8 cellular contexts compared by ENCODE assay signal in the genomic region with DNA sequence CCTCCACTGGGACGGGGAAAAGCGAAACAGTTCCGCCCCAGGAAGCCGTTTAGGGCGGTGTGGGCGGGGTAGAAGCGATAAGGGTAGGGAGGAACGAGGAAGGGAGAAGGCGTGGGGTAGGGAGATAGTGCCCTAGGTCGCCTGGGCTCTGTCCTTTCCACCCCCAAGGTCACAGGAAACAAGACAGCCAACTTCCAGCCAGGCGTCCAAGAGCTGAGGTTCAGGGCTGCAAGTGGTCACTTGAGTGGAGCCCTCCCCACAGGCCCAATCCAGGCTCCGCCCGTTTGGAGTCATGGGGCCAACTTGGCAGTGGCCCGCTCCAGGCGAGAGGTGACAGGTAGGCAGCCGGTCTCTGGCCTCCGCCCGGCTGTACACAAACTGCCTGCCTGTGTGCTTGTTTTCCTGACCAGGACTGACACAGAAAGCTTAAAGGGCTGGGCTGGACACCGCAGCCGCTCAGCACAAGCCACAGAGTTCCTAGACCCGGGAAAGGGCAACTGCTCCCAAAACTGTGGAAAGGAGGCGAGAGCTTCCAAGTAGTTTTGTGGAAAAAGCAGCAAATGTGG. TPM values are rescaled to one million over a fixed set of nuclear protein-coding genes. Genes with fewer than 3 reads are reported as not detected.
DNase-seq lines count a peak whose midpoint lies in the region; ATAC-seq, FAIRE-seq and TF ChIP-seq lines count a peak whose summit lies in the region.

A gene with protein sequence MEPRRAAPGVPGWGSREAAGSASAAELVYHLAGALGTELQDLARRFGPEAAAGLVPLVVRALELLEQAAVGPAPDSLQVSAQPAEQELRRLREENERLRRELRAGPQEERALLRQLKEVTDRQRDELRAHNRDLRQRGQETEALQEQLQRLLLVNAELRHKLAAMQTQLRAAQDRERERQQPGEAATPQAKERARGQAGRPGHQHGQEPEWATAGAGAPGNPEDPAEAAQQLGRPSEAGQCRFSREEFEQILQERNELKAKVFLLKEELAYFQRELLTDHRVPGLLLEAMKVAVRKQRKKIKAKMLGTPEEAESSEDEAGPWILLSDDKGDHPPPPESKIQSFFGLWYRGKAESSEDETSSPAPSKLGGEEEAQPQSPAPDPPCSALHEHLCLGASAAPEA (minus strand): TSS at position 23 of the 566 bp plus-strand sequence. CDS start 62 bp downstream, outside the sequence.

- TF ChIP-seq EP300 in A549 (IDR thresholded peaks at IDR 0.05), result no peak

- ATAC-seq in A549, result peak; percentile 45 to 59
- ATAC-seq in GM19023 (IDR thresholded peaks at IDR 0.05; ENCODE audit: unreplicated experiment), result peak; percentile 2

- peak within 1 kb of the TSS; percentile 54 for H3K4me3 ChIP-seq in A549
- H3K4me3 ChIP-seq in skin epidermis, result peak within 1 kb of the TSS; percentile 61 to 79 (median 72)

- TF ChIP-seq RAD21 in A549 (conservative IDR thresholded peaks at IDR 0.05 in 1 of 2, IDR thresholded peaks at IDR 0.05 in 1 of 2), result no peak

- FAIRE-seq in A549 (lab: Jason Lieb, UNC), result no peak

- in situ Hi-C loops in T47D (cut with HindIII; ENCODE audit: low pct_unique_long_range_greater_than_20kb, low sequenced_read_pairs), result no loop called here

- H3K9me3 ChIP-seq in A549, result no peaks in the 10 kb centered on the region

- no peak for TF ChIP-seq POLR2A in A549 (IDR thresholded peaks at IDR 0.05; ENCODE audit: low read length)

- H3K27ac ChIP-seq in A549, result peak within 1 kb of the TSS; percentile 85 to 89
- H3K27ac ChIP-seq in skin epidermis, result peak within 1 kb of the TSS; percentile 81 to 97 (median 92)

- DNase-seq in A549 (ENCODE audit: low read depth in 1 of 2, low spot score in 1 of 2) (peak; percentile 62 to 74), NOMO-1 treated with DMSO at 0.1 percent for 48 hours (lab: John Stamatoyannopoulos, UW; ENCODE audit: unreplicated experiment) (peak; percentile 52), T47D (ENCODE audit: low read depth in 1 of 2, low spot score in 1 of 2) (peak; percentile 59 to 88), iPS-NIHi7 (ENCODE audit: extremely low spot score) (peak; percentile 71), NCI-H1092 treated with DMSO at 0.1 percent for 48 hours (lab: John Stamatoyannopoulos, UW) (no peak), GF-D8 (lab: John Stamatoyannopoulos, UW) (no peak)

- H3K4me2 ChIP-seq in A549, result peak within 1 kb of the TSS; percentile 97

- H3K4me1 ChIP-seq in A549, result peaks cover 23% of the 10 kb centered on the region

- CTCF ChIA-PET in A549 (lab: Yijun Ruan, JAX), result interaction anchor here (0.6 to 11.7 kb wide), 31 partner anchors 8 to 391 kb away, joined by 3 to 204 read pairs (median 12); a partner anchor contains a TSS

- POLR2A ChIA-PET in A549 (lab: Yijun Ruan, JAX), result interaction anchor here (0.6 to 3.4 kb wide), 15 partner anchors 9 to 134 kb away, joined by 3 to 43 read pairs (median 9); no protein-coding TSS in a partner anchor

- 31% methylated on average over 18 of the region's 22 CpGs for WGBS in A549 (ENCODE audit: missing lambda C conversion rate)

- no peak for TF ChIP-seq CTCF in A549 (IDR thresholded peaks at IDR 0.05)

TF ChIP-seq in A549, 52 proteins besides CTCF, POLR2A, EP300 and RAD21 (continues in another document):
- no peak for TF ChIP-seq CBX2 (IDR thresholded peaks at IDR 0.05; ENCODE audit: borderline replicate concordance, low read depth)
- TF ChIP-seq HEYL (CRISPR knock-in tag; IDR thresholded peaks at IDR 0.05), result no peak
- TF ChIP-seq, protein P1, sequence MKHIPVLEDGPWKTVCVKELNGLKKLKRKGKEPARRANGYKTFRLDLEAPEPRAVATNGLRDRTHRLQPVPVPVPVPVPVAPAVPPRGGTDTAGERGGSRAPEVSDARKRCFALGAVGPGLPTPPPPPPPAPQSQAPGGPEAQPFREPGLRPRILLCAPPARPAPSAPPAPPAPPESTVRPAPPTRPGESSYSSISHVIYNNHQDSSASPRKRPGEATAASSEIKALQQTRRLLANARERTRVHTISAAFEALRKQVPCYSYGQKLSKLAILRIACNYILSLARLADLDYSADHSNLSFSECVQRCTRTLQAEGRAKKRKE (CRISPR knock-in tag; IDR thresholded peaks at IDR 0.05; ENCODE audit: low read depth), result no peak
- TF ChIP-seq, protein P2, sequence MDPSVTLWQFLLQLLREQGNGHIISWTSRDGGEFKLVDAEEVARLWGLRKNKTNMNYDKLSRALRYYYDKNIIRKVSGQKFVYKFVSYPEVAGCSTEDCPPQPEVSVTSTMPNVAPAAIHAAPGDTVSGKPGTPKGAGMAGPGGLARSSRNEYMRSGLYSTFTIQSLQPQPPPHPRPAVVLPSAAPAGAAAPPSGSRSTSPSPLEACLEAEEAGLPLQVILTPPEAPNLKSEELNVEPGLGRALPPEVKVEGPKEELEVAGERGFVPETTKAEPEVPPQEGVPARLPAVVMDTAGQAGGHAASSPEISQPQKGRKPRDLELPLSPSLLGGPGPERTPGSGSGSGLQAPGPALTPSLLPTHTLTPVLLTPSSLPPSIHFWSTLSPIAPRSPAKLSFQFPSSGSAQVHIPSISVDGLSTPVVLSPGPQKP (IDR thresholded peaks at IDR 0.05; ENCODE audit: low read depth, low read length), result no peak
- no peak for TF ChIP-seq TP53 (CRISPR knock-in tag; IDR thresholded peaks at IDR 0.05)
- TF ChIP-seq, protein P3, sequence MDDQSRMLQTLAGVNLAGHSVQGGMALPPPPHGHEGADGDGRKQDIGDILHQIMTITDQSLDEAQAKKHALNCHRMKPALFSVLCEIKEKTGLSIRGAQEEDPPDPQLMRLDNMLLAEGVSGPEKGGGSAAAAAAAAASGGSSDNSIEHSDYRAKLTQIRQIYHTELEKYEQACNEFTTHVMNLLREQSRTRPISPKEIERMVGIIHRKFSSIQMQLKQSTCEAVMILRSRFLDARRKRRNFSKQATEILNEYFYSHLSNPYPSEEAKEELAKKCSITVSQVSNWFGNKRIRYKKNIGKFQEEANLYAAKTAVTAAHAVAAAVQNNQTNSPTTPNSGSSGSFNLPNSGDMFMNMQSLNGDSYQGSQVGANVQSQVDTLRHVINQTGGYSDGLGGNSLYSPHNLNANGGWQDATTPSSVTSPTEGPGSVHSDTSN (IDR thresholded peaks at IDR 0.05), result 0 out of 2 replicates have a peak, but pooled peaks have one; percentile 20
- TF ChIP-seq CHD2 (IDR thresholded peaks at IDR 0.05; ENCODE audit: low read length, partially characterized antibody), result no peak
- no peak for TF ChIP-seq SMC3 (IDR thresholded peaks at IDR 0.05)
- TF ChIP-seq ZC3H11A (IDR thresholded peaks at IDR 0.05), result no peak
- TF ChIP-seq EHF (CRISPR knock-in tag; IDR thresholded peaks at IDR 0.05), result no peak
- TF ChIP-seq ESRRA (IDR thresholded peaks at IDR 0.05; ENCODE audit: borderline replicate concordance, low read length), result peak; percentile 60; the same call in 1 of the 2 replicates
- no peak for TF ChIP-seq HOXB5 (CRISPR knock-in tag; IDR thresholded peaks at IDR 0.05)
- TF ChIP-seq, protein P4, sequence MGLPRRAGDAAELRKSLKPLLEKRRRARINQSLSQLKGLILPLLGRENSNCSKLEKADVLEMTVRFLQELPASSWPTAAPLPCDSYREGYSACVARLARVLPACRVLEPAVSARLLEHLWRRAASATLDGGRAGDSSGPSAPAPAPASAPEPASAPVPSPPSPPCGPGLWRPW (IDR thresholded peaks at IDR 0.05), result no peak
- no peak for TF ChIP-seq ZFP36 (IDR thresholded peaks at IDR 0.05; ENCODE audit: borderline replicate concordance, partially characterized antibody)
- TF ChIP-seq POLR2AphosphoS2 (conservative IDR thresholded peaks at IDR 0.05; ENCODE audit: low read length), result 0 out of 2 replicates have a peak, but pooled peaks have one; percentile 86
- no peak for TF ChIP-seq HDAC2 (IDR thresholded peaks at IDR 0.05)
- peak; percentile 71; the same call in 1 of the 2 replicates for TF ChIP-seq TFCP2L1 (CRISPR knock-in tag; IDR thresholded peaks at IDR 0.05)
- peak; percentile 43; the same call in 1 of the 2 replicates for TF ChIP-seq GATA3 (IDR thresholded peaks at IDR 0.05; ENCODE audit: borderline replicate concordance)
- TF ChIP-seq, protein P5, sequence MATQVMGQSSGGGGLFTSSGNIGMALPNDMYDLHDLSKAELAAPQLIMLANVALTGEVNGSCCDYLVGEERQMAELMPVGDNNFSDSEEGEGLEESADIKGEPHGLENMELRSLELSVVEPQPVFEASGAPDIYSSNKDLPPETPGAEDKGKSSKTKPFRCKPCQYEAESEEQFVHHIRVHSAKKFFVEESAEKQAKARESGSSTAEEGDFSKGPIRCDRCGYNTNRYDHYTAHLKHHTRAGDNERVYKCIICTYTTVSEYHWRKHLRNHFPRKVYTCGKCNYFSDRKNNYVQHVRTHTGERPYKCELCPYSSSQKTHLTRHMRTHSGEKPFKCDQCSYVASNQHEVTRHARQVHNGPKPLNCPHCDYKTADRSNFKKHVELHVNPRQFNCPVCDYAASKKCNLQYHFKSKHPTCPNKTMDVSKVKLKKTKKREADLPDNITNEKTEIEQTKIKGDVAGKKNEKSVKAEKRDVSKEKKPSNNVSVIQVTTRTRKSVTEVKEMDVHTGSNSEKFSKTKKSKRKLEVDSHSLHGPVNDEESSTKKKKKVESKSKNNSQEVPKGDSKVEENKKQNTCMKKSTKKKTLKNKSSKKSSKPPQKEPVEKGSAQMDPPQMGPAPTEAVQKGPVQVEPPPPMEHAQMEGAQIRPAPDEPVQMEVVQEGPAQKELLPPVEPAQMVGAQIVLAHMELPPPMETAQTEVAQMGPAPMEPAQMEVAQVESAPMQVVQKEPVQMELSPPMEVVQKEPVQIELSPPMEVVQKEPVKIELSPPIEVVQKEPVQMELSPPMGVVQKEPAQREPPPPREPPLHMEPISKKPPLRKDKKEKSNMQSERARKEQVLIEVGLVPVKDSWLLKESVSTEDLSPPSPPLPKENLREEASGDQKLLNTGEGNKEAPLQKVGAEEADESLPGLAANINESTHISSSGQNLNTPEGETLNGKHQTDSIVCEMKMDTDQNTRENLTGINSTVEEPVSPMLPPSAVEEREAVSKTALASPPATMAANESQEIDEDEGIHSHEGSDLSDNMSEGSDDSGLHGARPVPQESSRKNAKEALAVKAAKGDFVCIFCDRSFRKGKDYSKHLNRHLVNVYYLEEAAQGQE (IDR thresholded peaks at IDR 0.05), result no peak
- no peak for TF ChIP-seq FOSB (CRISPR knock-in tag; IDR thresholded peaks at IDR 0.05)
- TF ChIP-seq ZNF302 (CRISPR knock-in tag; IDR thresholded peaks at IDR 0.05), result no peak

RNA-seq across cellular contexts. Expression of the gene that starts here (rescaled TPM):
- 6.4 and 8.2 TPM in 2 replicates for polyA plus RNA-seq in A549 (2011; rRNA removed)
- polyA plus RNA-seq in A549 (2012; cell fraction: cytosol; rRNA removed), result 11.6 and 13.2 TPM in 2 replicates
- 8.9 and 11.0 TPM in 2 replicates for polyA plus RNA-seq in A549 (2012; cell fraction: nucleus; rRNA removed)
- 6.5 to 6.8 TPM (median 6.6 TPM) in 3 replicates for polyA plus RNA-seq in A549 (2017; fragmentation: RNase III; extraction: RNeasy Plus Mini Kit Qiagen cat#74134 plus additional on column Dnase treatment)
- 3.8 and 4.1 TPM in 2 replicates for polyA minus RNA-seq in A549 (2011; rRNA and poly(A)+ RNA removed)

Comparison
In these comparisons a context has a peak if more than half of its experiments do, and no peak if none do; other contexts are left out.
1. DNase-seq: peak in A549 (2 of 2), NOMO-1 treated with DMSO at 0.1 percent for 48 hours (single experiment), T47D (2 of 2) and iPS-NIHi7 (single experiment); none in NCI-H1092 treated with DMSO at 0.1 percent for 48 hours (single experiment) and GF-D8 (single experiment).